ENCODE assay signal across 9 cellular contexts in the genomic region with DNA sequence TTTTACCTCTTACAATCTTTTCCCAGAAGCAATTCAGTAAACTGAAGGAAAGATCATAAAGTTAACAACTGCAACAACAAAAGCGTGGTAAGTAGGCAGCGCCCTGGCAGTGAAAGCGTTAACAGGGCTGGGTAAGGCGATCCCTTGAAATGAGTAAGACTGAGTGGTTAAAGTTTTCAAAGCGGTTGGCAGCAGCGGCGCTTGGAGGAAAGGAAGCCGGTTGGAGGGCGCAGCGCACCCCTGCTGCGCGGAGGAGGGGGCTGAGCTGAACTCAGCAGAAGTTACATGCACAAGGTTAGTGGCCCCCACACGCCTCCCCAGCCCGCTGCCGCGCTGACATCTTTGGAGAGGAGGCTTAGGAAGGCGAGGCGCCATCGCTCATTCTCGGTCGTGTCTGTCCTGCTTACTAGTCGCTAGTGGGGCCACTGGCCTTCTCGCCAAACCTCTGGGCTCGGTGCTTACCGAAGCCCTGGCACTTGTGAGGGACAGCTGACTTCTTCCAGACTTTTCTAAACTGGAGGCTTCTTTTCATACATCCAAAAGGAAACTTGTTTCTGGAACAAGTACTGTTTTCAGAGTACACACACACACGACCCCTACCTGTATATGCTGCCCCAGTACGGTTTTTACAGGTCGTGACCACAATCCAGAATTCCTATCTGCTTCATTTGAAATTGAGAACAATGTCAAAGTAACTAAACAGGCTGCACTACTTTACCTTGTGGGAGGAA. TPM values are rescaled to one million over a fixed set of nuclear protein-coding genes. Genes with fewer than 3 reads are reported as not detected.
DNase-seq lines count a peak whose midpoint lies in the region; ATAC-seq and TF ChIP-seq lines count a peak whose summit lies in the region.
"Had no signal": no experiment of that assay in that cellular context is flagged by ENCODE, and none has a peak within 500 bp of the region (broad histone marks: within the 10 kb centered on the region; RNA-seq: fewer than 3 reads in every experiment).

A gene with protein sequence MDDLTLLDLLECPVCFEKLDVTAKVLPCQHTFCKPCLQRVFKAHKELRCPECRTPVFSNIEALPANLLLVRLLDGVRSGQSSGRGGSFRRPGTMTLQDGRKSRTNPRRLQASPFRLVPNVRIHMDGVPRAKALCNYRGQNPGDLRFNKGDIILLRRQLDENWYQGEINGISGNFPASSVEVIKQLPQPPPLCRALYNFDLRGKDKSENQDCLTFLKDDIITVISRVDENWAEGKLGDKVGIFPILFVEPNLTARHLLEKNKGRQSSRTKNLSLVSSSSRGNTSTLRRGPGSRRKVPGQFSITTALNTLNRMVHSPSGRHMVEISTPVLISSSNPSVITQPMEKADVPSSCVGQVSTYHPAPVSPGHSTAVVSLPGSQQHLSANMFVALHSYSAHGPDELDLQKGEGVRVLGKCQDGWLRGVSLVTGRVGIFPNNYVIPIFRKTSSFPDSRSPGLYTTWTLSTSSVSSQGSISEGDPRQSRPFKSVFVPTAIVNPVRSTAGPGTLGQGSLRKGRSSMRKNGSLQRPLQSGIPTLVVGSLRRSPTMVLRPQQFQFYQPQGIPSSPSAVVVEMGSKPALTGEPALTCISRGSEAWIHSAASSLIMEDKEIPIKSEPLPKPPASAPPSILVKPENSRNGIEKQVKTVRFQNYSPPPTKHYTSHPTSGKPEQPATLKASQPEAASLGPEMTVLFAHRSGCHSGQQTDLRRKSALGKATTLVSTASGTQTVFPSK (plus strand): TSS at position 178 of the 731 bp plus-strand sequence. CDS start 1,351 bp downstream, outside the sequence.

- WGBS in lower leg skin, 2 donors = 3% methylated on average over 27 to 28 of the region's 28 CpGs

- peak within 1 kb of the TSS in 4 of 5 donors; percentile 21 to 73 (median 61) for H3K9ac ChIP-seq in subcutaneous abdominal adipose tissue (ENCODE audit: low read length in 5 of 5)

- H3K27me3 ChIP-seq in RWPE2 (ENCODE audit: insufficient read depth, poor library complexity, severe bottlenecking) (no peaks in the 10 kb centered on the region), subcutaneous abdominal adipose tissue (ENCODE audit: control insufficient read depth in 5 of 5, insufficient read depth in 4 of 5, low read length in 5 of 5) (no peaks in the 10 kb centered on the region)

- H3K27ac ChIP-seq in RWPE2 (ENCODE audit: poor library complexity, severe bottlenecking) (peak within 1 kb of the TSS; percentile 83), subcutaneous abdominal adipose tissue (ENCODE audit: low read depth, low read length) (peak within 1 kb of the TSS; percentile 28)

- peak; percentile 84 for ATAC-seq in RWPE2 (ENCODE audit: low read depth)
- ATAC-seq in GM21717 (IDR thresholded peaks at IDR 0.05; ENCODE audit: unreplicated experiment) = no peak

- H3K4me1 ChIP-seq in RWPE2 (ENCODE audit: insufficient read depth, poor library complexity, severe bottlenecking) (peaks cover 43% of the 10 kb centered on the region), subcutaneous abdominal adipose tissue (ENCODE audit: control insufficient read depth in 5 of 5, insufficient read depth in 5 of 5, low read length in 5 of 5) (peaks cover 0 to 27% (median 20%) of the 10 kb centered on the region in 5 donors)

- intact Hi-C loops in lower leg skin (cut with DNase I; ENCODE audit: low total_unique reads) = no loop called here

- peak; percentile 28 for DNase-seq in SIG-M5 treated with dmso at 0.1 percent for 504 hours (lab: John Stamatoyannopoulos, UW; ENCODE audit: unreplicated experiment)
- no peak for DNase-seq in SIG-M5 (lab: John Stamatoyannopoulos, UW)
- DNase-seq in RWPE2 (ENCODE audit: low spot score) = peak; percentile 82
- DNase-seq in dermis blood vessel endothelial cell = peak; percentile 58
- DNase-seq in lower leg skin (ENCODE audit: low spot score in 2 of 2) = peak; percentile 60 to 88
- DNase-seq in NCI-H146 treated with DMSO at 0.1 percent for 48 hours (lab: John Stamatoyannopoulos, UW; ENCODE audit: unreplicated experiment) = no peak

- no peak for TF ChIP-seq CTCF in RWPE2 (IDR thresholded peaks at IDR 0.05; ENCODE audit: poor library complexity, severe bottlenecking)
- no peak for TF ChIP-seq CTCF in lower leg skin (IDR thresholded peaks at IDR 0.05)

- H3K4me3 ChIP-seq in RWPE2 (ENCODE audit: severe bottlenecking) = peak within 1 kb of the TSS; percentile 45
- peak within 1 kb of the TSS; percentile 18 for H3K4me3 ChIP-seq in lower leg skin (ENCODE audit: low read depth, poor library complexity, severe bottlenecking)
- peak within 1 kb of the TSS; percentile 58 to 77 (median 75) for H3K4me3 ChIP-seq in subcutaneous abdominal adipose tissue (ENCODE audit: low read depth in 1 of 5, low read length in 5 of 5)

- H3K9me3 ChIP-seq in RWPE2 (ENCODE audit: severe bottlenecking) (no peaks in the 10 kb centered on the region), subcutaneous abdominal adipose tissue (ENCODE audit: control insufficient read depth in 5 of 5, low read length in 5 of 5) (no peaks in the 10 kb centered on the region)

- TF ChIP-seq POLR2A in lower leg skin (IDR thresholded peaks at IDR 0.05) = no peak

- H3K36me3 ChIP-seq in RWPE2 (ENCODE audit: low read depth) = peaks cover 30% of the 10 kb centered on the region
- H3K36me3 ChIP-seq in subcutaneous abdominal adipose tissue (ENCODE audit: control insufficient read depth in 5 of 5, insufficient read depth in 5 of 5, low read length in 5 of 5) = no peaks in the 10 kb centered on the region

RNA-seq across cellular contexts. Expression of the gene that starts here (rescaled TPM):
- total RNA-seq in dermis blood vessel endothelial cell (0.05 and 0.17 TPM in 2 replicates), lower leg skin (100 to 1,000 TPM; 109 to 169 (median 121) TPM)
- total RNA-seq: B cell had no signal

Comparison
In these comparisons a context has a peak if more than half of its experiments do, and no peak if none do; other contexts are left out.
1. RNA of the gene that starts here (total RNA-seq): 109 to 169 TPM in lower leg skin; 0.05 to 0.17 TPM in dermis blood vessel endothelial cell; every median in the first group is over 10 times any median in the second.
2. DNase-seq: peak in SIG-M5 treated with dmso at 0.1 percent for 504 hours (single experiment), RWPE2 (single experiment) and lower leg skin (2 of 2); none in SIG-M5 (single experiment) and NCI-H146 treated with DMSO at 0.1 percent for 48 hours (single experiment).
3. Peak in DNase-seq in dermis blood vessel endothelial cell; RNA of the gene not detected or under 1 TPM.
4. H3K4me3 ChIP-seq: peak in every context shown above with its lines; median percentile 75 in subcutaneous abdominal adipose tissue; 45 in RWPE2; 18 in lower leg skin.